ENCODE assay signal across 8 cellular contexts in the genomic region with DNA sequence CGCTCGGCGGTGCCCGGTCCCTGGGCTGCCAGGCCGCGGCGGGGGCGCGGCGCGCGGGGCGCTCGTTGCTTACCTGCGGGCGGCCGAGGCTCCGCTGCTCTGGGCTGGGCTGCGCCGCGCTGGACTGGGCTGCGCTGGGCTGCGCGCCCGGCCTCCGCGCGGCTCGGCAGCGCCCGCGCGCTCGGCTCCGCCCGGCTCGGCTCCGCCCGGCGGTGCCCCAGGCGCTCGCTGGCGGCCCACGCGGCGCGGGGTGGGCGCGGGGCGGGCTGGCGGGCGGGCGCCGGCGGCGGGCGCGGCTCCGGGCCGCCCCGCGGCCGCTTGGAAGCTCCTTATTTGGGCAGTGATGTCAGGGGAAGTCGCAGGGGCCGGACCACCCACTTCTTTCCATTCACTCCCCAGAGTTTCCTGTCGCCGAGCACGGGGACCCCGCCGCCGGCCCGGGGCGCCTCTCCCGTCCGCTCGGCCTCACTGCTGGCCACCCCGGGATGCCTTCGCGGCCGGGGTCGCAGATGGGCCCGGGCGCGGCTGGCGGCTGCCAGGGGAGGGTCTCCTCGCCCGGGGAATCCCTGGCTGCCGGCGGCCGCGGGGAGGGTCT.
DNase-seq lines count a peak whose midpoint lies in the region; ATAC-seq and TF ChIP-seq lines count a peak whose summit lies in the region.

No MANE protein-coding gene starts in this region.

- H3K27me3 Mint-ChIP-seq in activated naive CD4-positive, alpha-beta T cell treated with anti-CD3 and anti-CD28 coated beads for 36 hours (ENCODE audit: low read depth): no peaks in the 10 kb centered on the region

- H3K36me3 ChIP-seq in upper lobe of right lung: no peaks in the 10 kb centered on the region

- intact Hi-C loops in activated naive CD4-positive, alpha-beta T cell treated with anti-CD3 and anti-CD28 coated beads for 36 hours (cut with micrococcal nuclease): loop anchor here (5.0 to 10.0 kb wide), 2 partner anchors 130 to 233 kb away; no protein-coding TSS in a partner anchor
- intact Hi-C loops in Right ventricle myocardium superior (cut with DNase I) (no loop called here), posterior vena cava (cut with DNase I) (no loop called here), upper lobe of right lung (cut with DNase I) (no loop called here)

- CTCF ChIA-PET in AG04450 (lab: Charles Lee): no interaction called here
- CTCF ChIA-PET in activated naive CD4-positive, alpha-beta T cell treated with anti-CD3 and anti-CD28 coated beads for 36 hours (lab: Charles Lee): interaction anchor here (1.3 kb wide), 1 partner anchor 203 kb away, joined by 3 read pairs; no protein-coding TSS in a partner anchor

- H3K27ac Mint-ChIP-seq in activated naive CD4-positive, alpha-beta T cell treated with anti-CD3 and anti-CD28 coated beads for 36 hours: peak overlapping the region; percentile 67

- POLR2A ChIA-PET in AG04450 (lab: Yijun Ruan, JAX): interaction anchor here (0.5 to 3.0 kb wide), 4 partner anchors 10 to 386 kb away, joined by 3 to 18 read pairs (median 4); no protein-coding TSS in a partner anchor

- peaks cover 35% of the 10 kb centered on the region for H3K36me3 Mint-ChIP-seq in activated naive CD4-positive, alpha-beta T cell treated with anti-CD3 and anti-CD28 coated beads for 36 hours (ENCODE audit: low read depth)

- no peaks in the 10 kb centered on the region for H3K9me3 ChIP-seq in AG04450 (ENCODE audit: control insufficient read depth, insufficient read depth, low read length)
- H3K9me3 ChIP-seq in upper lobe of right lung: no peaks in the 10 kb centered on the region

- peak; percentile 51 for DNase-seq in AG04450 (ENCODE audit: low read depth, low spot score)
- peak; percentile 51 for DNase-seq in RPMI8226
- peak; percentile 80 for DNase-seq in activated naive CD4-positive, alpha-beta T cell treated with anti-CD3 and anti-CD28 coated beads for 36 hours
- DNase-seq in Right ventricle myocardium superior: peak; percentile 81
- peak; percentile 93 for DNase-seq in posterior vena cava (ENCODE audit: low spot score)
- peak; percentile 85 for DNase-seq in upper lobe of right lung

- H3K9me3 Mint-ChIP-seq in activated naive CD4-positive, alpha-beta T cell treated with anti-CD3 and anti-CD28 coated beads for 36 hours: no peaks in the 10 kb centered on the region

- H3K4me3 Mint-ChIP-seq in activated naive CD4-positive, alpha-beta T cell treated with anti-CD3 and anti-CD28 coated beads for 36 hours: peak overlapping the region; percentile 67

- H3K4me1 Mint-ChIP-seq in activated naive CD4-positive, alpha-beta T cell treated with anti-CD3 and anti-CD28 coated beads for 36 hours (ENCODE audit: low read depth): peaks cover 77% of the 10 kb centered on the region

- peaks cover 26% of the 10 kb centered on the region for H3K4me1 ChIP-seq in upper lobe of right lung

- no peaks in the 10 kb centered on the region for H3K27me3 ChIP-seq in AG04450 (ENCODE audit: control insufficient read depth, insufficient read depth, low read length)
- H3K27me3 ChIP-seq in upper lobe of right lung: no peaks in the 10 kb centered on the region

- ATAC-seq in GM18868 (IDR thresholded peaks at IDR 0.05; ENCODE audit: unreplicated experiment) (peak; percentile 73), HG03103 (IDR thresholded peaks at IDR 0.05; ENCODE audit: low read depth, unreplicated experiment) (peak; percentile 49), Right ventricle myocardium superior (ENCODE audit: poor library complexity) (peak; percentile 74), upper lobe of right lung (peak; percentile 72)

- TF ChIP-seq CTCF in AG04450 (IDR thresholded peaks at IDR 0.05; ENCODE audit: low read depth, low read length) (no peak), upper lobe of right lung (IDR thresholded peaks at IDR 0.05) (no peak)

- peak overlapping the region; percentile 84 for H3K4me3 ChIP-seq in AG04450 (ENCODE audit: low read depth, low read length)
- H3K4me3 ChIP-seq in upper lobe of right lung: peak overlapping the region; percentile 59

- no peak overlapping the region for H3K27ac ChIP-seq in AG04450 (ENCODE audit: low read depth, low read length)
- peak overlapping the region; percentile 86 for H3K27ac ChIP-seq in upper lobe of right lung
